Comparison of ENCODE assay signal across 1 cellular context in genomic region chr3:35707904-35708303, GRCh38.
TF ChIP-seq lines count a peak whose summit lies in the region.

No MANE protein-coding gene starts in this region.

TF ChIP-seq in IMR-90, 13 proteins besides CTCF, POLR2A, EP300 and RAD21:
- TF ChIP-seq MAZ (IDR thresholded peaks at IDR 0.05; ENCODE audit: borderline replicate concordance, low read depth, low read length) = no peak
- TF ChIP-seq RFX5 (IDR thresholded peaks at IDR 0.05; ENCODE audit: low read depth, low read length) = no peak
- TF ChIP-seq ELK1 (IDR thresholded peaks at IDR 0.05; ENCODE audit: borderline replicate concordance, low read depth, low read length) = no peak
- no peak for TF ChIP-seq MAFK (IDR thresholded peaks at IDR 0.05; ENCODE audit: low read depth, low read length)
- no peak for TF ChIP-seq CHD1 (IDR thresholded peaks at IDR 0.05; ENCODE audit: low read depth, low read length)
- no peak for TF ChIP-seq CEBPB (IDR thresholded peaks at IDR 0.05; ENCODE audit: low read depth, low read length)
- no peak for TF ChIP-seq FOS (IDR thresholded peaks at IDR 0.05; ENCODE audit: low read depth, low read length)
- TF ChIP-seq NFE2L2 (IDR thresholded peaks at IDR 0.05; ENCODE audit: low read depth, low read length) = no peak
- no peak for TF ChIP-seq RCOR1 (IDR thresholded peaks at IDR 0.05; ENCODE audit: insufficient replicate concordance, low read length)
